ENCODE assay signal across 8 cellular contexts in the genomic region with DNA sequence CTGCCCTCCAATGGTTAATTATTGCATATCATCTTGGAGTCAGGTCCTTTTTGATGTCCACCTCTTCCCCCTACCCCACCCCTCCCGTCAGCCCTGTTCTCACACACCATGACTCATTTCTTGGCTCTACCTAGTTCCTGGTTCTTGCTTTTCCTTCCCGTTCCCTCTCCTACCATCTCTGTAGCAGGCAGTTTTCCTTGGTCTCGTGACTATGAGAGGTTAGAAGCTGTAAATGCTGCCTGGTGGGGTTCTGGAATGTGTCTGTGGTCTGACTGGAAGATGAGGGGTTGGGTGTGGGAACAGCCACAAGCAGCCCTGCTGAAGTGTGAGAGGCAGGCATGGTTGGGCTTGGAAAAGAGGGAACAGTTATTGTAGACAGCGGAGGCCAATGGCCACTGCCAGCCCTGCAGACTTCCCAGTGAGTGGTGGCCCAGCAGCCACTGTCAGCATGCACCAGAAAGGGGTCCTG. TPM values are rescaled to one million over a fixed set of nuclear protein-coding genes. Genes with fewer than 3 reads are reported as not detected.
DNase-seq lines count a peak whose midpoint lies in the region; ATAC-seq and TF ChIP-seq lines count a peak whose summit lies in the region.

No MANE protein-coding gene starts in this region.

- H4K8ac ChIP-seq in trophoblast cell (ENCODE audit: low read depth, low read length) = no peak overlapping the region

- H3K18ac ChIP-seq in trophoblast cell (ENCODE audit: low read length) = no peak overlapping the region

- no peaks in the 10 kb centered on the region for H3K9me3 ChIP-seq in trophoblast cell (ENCODE audit: insufficient read depth, low read depth, low read length)

- H2AFZ ChIP-seq in trophoblast cell (ENCODE audit: insufficient read depth, low read length, poor library complexity) = no peak overlapping the region

- no peak overlapping the region for H3K9ac ChIP-seq in trophoblast cell (ENCODE audit: low read length)

- H4K91ac ChIP-seq in trophoblast cell (ENCODE audit: low read depth, low read length) = no peak overlapping the region

- H3K23ac ChIP-seq in trophoblast cell (ENCODE audit: low read length) = no peak overlapping the region

- H3K14ac ChIP-seq in trophoblast cell (ENCODE audit: low read length) = no peak overlapping the region

- no peak overlapping the region for H2AK5ac ChIP-seq in trophoblast cell (ENCODE audit: low read length)

- H3K27me3 ChIP-seq in trophoblast cell (ENCODE audit: insufficient read depth, low read length) = no peaks in the 10 kb centered on the region

- peak overlapping the region; percentile 42 for H2BK12ac ChIP-seq in trophoblast cell (ENCODE audit: low read length)

- TF ChIP-seq CTCF in fibroblast of mammary gland (conservative IDR thresholded peaks at IDR 0.05; ENCODE audit: control insufficient read depth, insufficient read depth, low read depth, low read length) = no peak
- no peak for TF ChIP-seq CTCF in GM13977 (IDR thresholded peaks at IDR 0.05; ENCODE audit: extremely low read depth, insufficient read depth, missing control alignments)

- no peak overlapping the region for H2BK120ac ChIP-seq in trophoblast cell (ENCODE audit: insufficient read depth, low read length, poor library complexity)

- H3K27ac ChIP-seq in trophoblast cell (ENCODE audit: low read depth, low read length) = peak overlapping the region; percentile 84

- ATAC-seq in HG03025 (IDR thresholded peaks at IDR 0.05; ENCODE audit: low FRiP score, unreplicated experiment) (no peak), HG02884 (IDR thresholded peaks at IDR 0.05; ENCODE audit: unreplicated experiment) (no peak)

- H3K4me2 ChIP-seq in trophoblast cell (ENCODE audit: low read length) = peak overlapping the region; percentile 43

- WGBS in trophoblast cell (ENCODE audit: extremely low coverage, insufficient coverage, insufficient read length) = no CpG with 5 or more reads among the region's 4 CpGs

- no peaks in the 10 kb centered on the region for H3K79me2 ChIP-seq in trophoblast cell (ENCODE audit: control insufficient read depth, insufficient read depth, low read length, poor library complexity)

- in situ Hi-C loops in GM13977 (cut with MboI; ENCODE audit: low pct_unique_long_range_greater_than_20kb, low sequenced_read_pairs, unreplicated experiment) = loop anchor here (10.0 kb wide), 2 partner anchors 107 to 437 kb away; partner anchors contain the start of gene IRF1

- H2BK5ac ChIP-seq in trophoblast cell (ENCODE audit: low read depth, low read length, poor library complexity) = no peak overlapping the region

- H3K36me3 ChIP-seq in trophoblast cell (ENCODE audit: control insufficient read depth in 1 of 2, insufficient read depth in 2 of 2, low read length in 2 of 2) = peaks cover 3 to 4% of the 10 kb centered on the region in 2 experiments

- H3K4ac ChIP-seq in trophoblast cell (ENCODE audit: low read depth, low read length) = no peak overlapping the region

- peak; percentile 96 for DNase-seq in HCEC 1CT
- DNase-seq in SW 1271 (lab: John Stamatoyannopoulos, UW) = peak; percentile 40 to 76
- peak; percentile 99 for DNase-seq in fibroblast of mammary gland (ENCODE audit: low read depth)
- peak; percentile 40 to 63 for DNase-seq in trophoblast cell
- no peak for DNase-seq in activated CD8-positive, alpha-beta memory T cell treated with anti-CD3 and anti-CD28 coated beads, Interleukin-2, amount 50 U/mL, for 48 hours
- DNase-seq in GM13977 (ENCODE audit: low spot score) = no peak

- H3K4me1 ChIP-seq in trophoblast cell (ENCODE audit: control insufficient read depth in 1 of 2, insufficient read depth in 2 of 2, low read length in 2 of 2) = peaks cover 27 to 34% of the 10 kb centered on the region in 2 experiments

- peaks cover 18% of the 10 kb centered on the region for H3K79me1 ChIP-seq in trophoblast cell (ENCODE audit: low read length)

- H3K4me3 ChIP-seq in fibroblast of mammary gland (ENCODE audit: control insufficient read depth, low read depth, low read length) (no peak overlapping the region), trophoblast cell (ENCODE audit: low read depth, low read length) (no peak overlapping the region)

- no peak overlapping the region for H4K12ac ChIP-seq in trophoblast cell (ENCODE audit: low read depth, low read length)

RNA-seq across cellular contexts. Expression of gene SLC22A5, which starts 18.2 kb away (rescaled TPM):
- 6.1 and 6.6 TPM in 2 replicates for polyA plus RNA-seq in trophoblast cell (2013)

Comparison
In these comparisons a context has a peak if more than half of its experiments do, and no peak if none do; other contexts are left out.
1. DNase-seq: peak in HCEC 1CT (single experiment), SW 1271 (2 of 2), fibroblast of mammary gland (single experiment) and trophoblast cell (2 of 2); none in activated CD8-positive, alpha-beta memory T cell treated with anti-CD3 and anti-CD28 coated beads, Interleukin-2, amount 50 U/mL, for 48 hours (single experiment) and GM13977 (single experiment).